9 cellular contexts compared by ENCODE assay signal in genomic region chr10:59709472-59710125, GRCh38. TPM values are rescaled to one million over a fixed set of nuclear protein-coding genes. Genes with fewer than 3 reads are reported as not detected.
DNase-seq lines count a peak whose midpoint lies in the region; ATAC-seq and TF ChIP-seq lines count a peak whose summit lies in the region.
"Had no signal": no experiment of that assay in that cellular context is flagged by ENCODE, and none has a peak within 500 bp of the region (broad histone marks: within the 10 kb centered on the region; RNA-seq: fewer than 3 reads in every experiment).

Gene SLC16A9, minus strand, starts transcription at chr10:59709850. Its CDS starts 25,559 bp downstream, at chr10:59684291.

- H3K79me2 ChIP-seq in hepatocyte = no peaks in the 10 kb centered on the region

- H3K4me1 ChIP-seq in hepatocyte (ENCODE audit: insufficient read depth) = peaks cover 3% of the 10 kb centered on the region

- H3K9me2 ChIP-seq in hepatocyte (replicated peaks; ENCODE audit: insufficient read depth) = no peaks in the 10 kb centered on the region

- under 1% methylated on average over 60 of the region's 66 CpGs for WGBS in hepatocyte (ENCODE audit: low lambda C conversion rate, missing lambda C conversion rate)

- peak; percentile 83 for ATAC-seq in HG03159 (IDR thresholded peaks at IDR 0.05; ENCODE audit: unreplicated experiment)

- H3K4me3 ChIP-seq in hepatocyte (peak within 1 kb of the TSS; percentile 77), retinal pigment epithelial cell (ENCODE audit: low read length) (peak within 1 kb of the TSS; percentile 58)

- DNase-seq in D341Med (ENCODE audit: low spot score) (peak; percentile 95), GM19238 (ENCODE audit: insufficient read length, low spot score) (peak; percentile 60), NCI-H82 (lab: John Stamatoyannopoulos, UW) (peak; percentile 80), amygdala (lab: John Stamatoyannopoulos, UW) (peak in 48 of 56 donors; percentile 10 to 89 (median 66)), hepatocyte (ENCODE audit: low spot score) (peak; percentile 82), retinal pigment epithelial cell (ENCODE audit: low read depth) (no peak), OCI-M2 (lab: John Stamatoyannopoulos, UW; ENCODE audit: unreplicated experiment) (no peak)

- TF ChIP-seq CTCF in hepatocyte (IDR thresholded peaks at IDR 0.05; ENCODE audit: poor library complexity) (peak; percentile 39), retinal pigment epithelial cell (conservative IDR thresholded peaks at IDR 0.05; ENCODE audit: low read depth, low read length) (peak; percentile 38)

- H4K20me1 ChIP-seq in hepatocyte (ENCODE audit: insufficient read depth, poor library complexity, severe bottlenecking) = no peaks in the 10 kb centered on the region

- peak within 1 kb of the TSS; percentile 78 for H3K27ac ChIP-seq in hepatocyte
- H3K27ac ChIP-seq: epithelial cell of prostate had no signal

- H3K36me3 ChIP-seq in hepatocyte (replicated peaks; ENCODE audit: insufficient read depth, low read depth) = no peaks in the 10 kb centered on the region

- peak within 1 kb of the TSS; percentile 93 for H2AFZ ChIP-seq in hepatocyte

- H3K4me2 ChIP-seq in hepatocyte = peak within 1 kb of the TSS; percentile 95

- no peaks in the 10 kb centered on the region for H3K9me3 ChIP-seq in hepatocyte (ENCODE audit: low read depth)

- peaks cover 45% of the 10 kb centered on the region for H3K27me3 ChIP-seq in hepatocyte

RNA-seq across cellular contexts. Expression of gene SLC16A9, which starts in this region (rescaled TPM):
- 3.8 and 4.7 TPM in 2 replicates for total RNA-seq in hepatocyte
- polyA plus RNA-seq in hepatocyte = 1.7 and 2.0 TPM in 2 replicates

Comparison
In these comparisons a context has a peak if more than half of its experiments do, and no peak if none do; other contexts are left out.
1. DNase-seq: peak in D341Med (single experiment), GM19238 (single experiment), NCI-H82 (single experiment), amygdala (48 of 56) and hepatocyte (single experiment); none in retinal pigment epithelial cell (single experiment) and OCI-M2 (single experiment).